ENCODE assay signal across 1 cellular context in the genomic region with DNA sequence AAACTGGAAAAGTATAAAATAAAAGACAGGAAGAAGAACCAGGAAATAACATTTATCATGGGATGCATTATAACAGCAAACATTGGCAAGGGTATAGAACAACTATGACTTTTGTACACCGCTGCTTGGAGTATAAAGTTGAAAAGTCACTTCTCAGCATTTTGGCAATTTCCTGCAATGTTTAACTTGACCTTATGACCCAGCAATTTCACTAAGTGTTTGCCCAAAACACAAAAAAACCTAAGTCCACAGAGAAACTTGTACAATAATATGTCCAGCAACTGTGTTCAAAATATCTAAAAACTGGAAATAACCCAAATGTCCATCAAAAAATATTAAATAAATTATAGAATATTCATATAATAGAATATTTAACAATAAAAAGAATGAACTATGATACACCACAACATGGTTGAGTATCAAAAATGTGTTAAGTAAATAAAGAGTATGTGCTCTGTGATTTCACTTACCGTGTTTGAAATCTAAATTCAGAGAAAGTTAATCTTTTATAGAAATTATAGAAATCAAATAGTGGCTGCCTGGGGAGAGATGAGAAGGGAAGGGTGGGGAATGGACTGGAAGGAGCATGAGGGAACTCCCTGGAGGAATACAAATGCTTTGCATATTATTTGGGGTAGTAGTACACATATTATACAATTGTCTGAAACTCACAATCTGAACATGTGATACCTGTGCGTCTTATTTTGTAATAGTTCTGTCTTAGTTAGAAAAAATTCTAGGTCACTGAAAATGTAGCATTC.
A peak's percentile ranks its signal among the peaks of the same experiment; 100 is the strongest.
TF ChIP-seq lines count a peak whose summit lies in the region.

No MANE protein-coding gene starts in this region.

TF ChIP-seq in HepG2, 621 proteins besides CTCF, POLR2A, EP300 and RAD21 (continued from another document and continues in another):
- 0 out of 2 replicates have a peak, but pooled peaks have one; percentile 35 for TF ChIP-seq ZKSCAN8 (CRISPR knock-in tag; IDR thresholded peaks at IDR 0.05; ENCODE audit: borderline replicate concordance)
- no peak for TF ChIP-seq HNRNPL (IDR thresholded peaks at IDR 0.05; ENCODE audit: low read depth, low read length)
- TF ChIP-seq TMF1 (CRISPR knock-in tag; IDR thresholded peaks at IDR 0.05; ENCODE audit: low read depth) = no peak
- peak; percentile 94 for TF ChIP-seq RARA (CRISPR knock-in tag; IDR thresholded peaks at IDR 0.05)
- TF ChIP-seq, protein P1, sequence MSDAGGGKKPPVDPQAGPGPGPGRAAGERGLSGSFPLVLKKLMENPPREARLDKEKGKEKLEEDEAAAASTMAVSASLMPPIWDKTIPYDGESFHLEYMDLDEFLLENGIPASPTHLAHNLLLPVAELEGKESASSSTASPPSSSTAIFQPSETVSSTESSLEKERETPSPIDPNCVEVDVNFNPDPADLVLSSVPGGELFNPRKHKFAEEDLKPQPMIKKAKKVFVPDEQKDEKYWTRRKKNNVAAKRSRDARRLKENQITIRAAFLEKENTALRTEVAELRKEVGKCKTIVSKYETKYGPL (CRISPR knock-in tag; IDR thresholded peaks at IDR 0.05) = 0 out of 2 replicates have a peak, but pooled peaks have one; percentile 29
- peak; percentile 59; the same call in 1 of the 2 replicates for TF ChIP-seq IRF2 (CRISPR knock-in tag; IDR thresholded peaks at IDR 0.05)
- TF ChIP-seq DMAP1 (CRISPR knock-in tag; IDR thresholded peaks at IDR 0.05) = no peak
- TF ChIP-seq, protein P2, sequence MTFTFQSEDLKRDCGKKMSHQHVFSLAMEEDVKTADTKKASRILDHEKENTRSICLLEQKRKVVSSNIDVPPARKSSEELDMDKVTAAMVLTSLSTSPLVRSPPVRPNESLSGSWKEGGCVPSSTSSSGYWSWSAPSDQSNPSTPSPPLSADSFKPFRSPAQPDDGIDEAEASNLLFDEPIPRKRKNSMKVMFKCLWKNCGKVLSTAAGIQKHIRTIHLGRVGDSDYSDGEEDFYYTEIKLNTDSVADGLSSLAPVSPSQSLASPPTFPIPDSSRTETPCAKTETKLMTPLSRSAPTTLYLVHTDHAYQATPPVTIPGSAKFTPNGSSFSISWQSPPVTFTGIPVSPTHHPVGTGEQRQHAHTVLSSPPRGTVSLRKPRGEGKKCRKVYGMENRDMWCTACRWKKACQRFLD (CRISPR knock-in tag; IDR thresholded peaks at IDR 0.05; ENCODE audit: borderline replicate concordance) = no peak
- no peak for TF ChIP-seq ZNF326 (CRISPR knock-in tag; IDR thresholded peaks at IDR 0.05; ENCODE audit: borderline replicate concordance)
- TF ChIP-seq SRY (CRISPR knock-in tag; IDR thresholded peaks at IDR 0.05) = no peak; the same call in 1 of the 2 replicates
- TF ChIP-seq ZNF850 (CRISPR knock-in tag; conservative IDR thresholded peaks at IDR 0.05) = no peak
- TF ChIP-seq KLF16 (CRISPR knock-in tag; IDR thresholded peaks at IDR 0.05) = no peak
- TF ChIP-seq, protein P3, sequence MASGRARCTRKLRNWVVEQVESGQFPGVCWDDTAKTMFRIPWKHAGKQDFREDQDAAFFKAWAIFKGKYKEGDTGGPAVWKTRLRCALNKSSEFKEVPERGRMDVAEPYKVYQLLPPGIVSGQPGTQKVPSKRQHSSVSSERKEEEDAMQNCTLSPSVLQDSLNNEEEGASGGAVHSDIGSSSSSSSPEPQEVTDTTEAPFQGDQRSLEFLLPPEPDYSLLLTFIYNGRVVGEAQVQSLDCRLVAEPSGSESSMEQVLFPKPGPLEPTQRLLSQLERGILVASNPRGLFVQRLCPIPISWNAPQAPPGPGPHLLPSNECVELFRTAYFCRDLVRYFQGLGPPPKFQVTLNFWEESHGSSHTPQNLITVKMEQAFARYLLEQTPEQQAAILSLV (CRISPR knock-in tag; IDR thresholded peaks at IDR 0.05; ENCODE audit: borderline replicate concordance) = no peak
- 0 out of 2 replicates have a peak, but pooled peaks have one; percentile 20 for TF ChIP-seq CCDC6 (CRISPR knock-in tag; IDR thresholded peaks at IDR 0.05)
- TF ChIP-seq KDM2A (CRISPR knock-in tag; IDR thresholded peaks at IDR 0.05; ENCODE audit: borderline replicate concordance, low read depth) = no peak
- TF ChIP-seq ZZZ3 (CRISPR knock-in tag; IDR thresholded peaks at IDR 0.05; ENCODE audit: borderline replicate concordance) = no peak
- TF ChIP-seq, protein P4, sequence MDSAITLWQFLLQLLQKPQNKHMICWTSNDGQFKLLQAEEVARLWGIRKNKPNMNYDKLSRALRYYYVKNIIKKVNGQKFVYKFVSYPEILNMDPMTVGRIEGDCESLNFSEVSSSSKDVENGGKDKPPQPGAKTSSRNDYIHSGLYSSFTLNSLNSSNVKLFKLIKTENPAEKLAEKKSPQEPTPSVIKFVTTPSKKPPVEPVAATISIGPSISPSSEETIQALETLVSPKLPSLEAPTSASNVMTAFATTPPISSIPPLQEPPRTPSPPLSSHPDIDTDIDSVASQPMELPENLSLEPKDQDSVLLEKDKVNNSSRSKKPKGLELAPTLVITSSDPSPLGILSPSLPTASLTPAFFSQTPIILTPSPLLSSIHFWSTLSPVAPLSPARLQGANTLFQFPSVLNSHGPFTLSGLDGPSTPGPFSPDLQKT (CRISPR knock-in tag; IDR thresholded peaks at IDR 0.05; ENCODE audit: borderline replicate concordance) = no peak
- TF ChIP-seq FOXJ3 (CRISPR knock-in tag; IDR thresholded peaks at IDR 0.05; ENCODE audit: borderline replicate concordance) = peak; percentile 84; the same call in 1 of the 2 replicates
- TF ChIP-seq ZNF556 (CRISPR knock-in tag; IDR thresholded peaks at IDR 0.05; ENCODE audit: borderline replicate concordance) = no peak
- TF ChIP-seq BRCA1 (CRISPR knock-in tag; IDR thresholded peaks at IDR 0.05) = no peak
- TF ChIP-seq, protein P5, sequence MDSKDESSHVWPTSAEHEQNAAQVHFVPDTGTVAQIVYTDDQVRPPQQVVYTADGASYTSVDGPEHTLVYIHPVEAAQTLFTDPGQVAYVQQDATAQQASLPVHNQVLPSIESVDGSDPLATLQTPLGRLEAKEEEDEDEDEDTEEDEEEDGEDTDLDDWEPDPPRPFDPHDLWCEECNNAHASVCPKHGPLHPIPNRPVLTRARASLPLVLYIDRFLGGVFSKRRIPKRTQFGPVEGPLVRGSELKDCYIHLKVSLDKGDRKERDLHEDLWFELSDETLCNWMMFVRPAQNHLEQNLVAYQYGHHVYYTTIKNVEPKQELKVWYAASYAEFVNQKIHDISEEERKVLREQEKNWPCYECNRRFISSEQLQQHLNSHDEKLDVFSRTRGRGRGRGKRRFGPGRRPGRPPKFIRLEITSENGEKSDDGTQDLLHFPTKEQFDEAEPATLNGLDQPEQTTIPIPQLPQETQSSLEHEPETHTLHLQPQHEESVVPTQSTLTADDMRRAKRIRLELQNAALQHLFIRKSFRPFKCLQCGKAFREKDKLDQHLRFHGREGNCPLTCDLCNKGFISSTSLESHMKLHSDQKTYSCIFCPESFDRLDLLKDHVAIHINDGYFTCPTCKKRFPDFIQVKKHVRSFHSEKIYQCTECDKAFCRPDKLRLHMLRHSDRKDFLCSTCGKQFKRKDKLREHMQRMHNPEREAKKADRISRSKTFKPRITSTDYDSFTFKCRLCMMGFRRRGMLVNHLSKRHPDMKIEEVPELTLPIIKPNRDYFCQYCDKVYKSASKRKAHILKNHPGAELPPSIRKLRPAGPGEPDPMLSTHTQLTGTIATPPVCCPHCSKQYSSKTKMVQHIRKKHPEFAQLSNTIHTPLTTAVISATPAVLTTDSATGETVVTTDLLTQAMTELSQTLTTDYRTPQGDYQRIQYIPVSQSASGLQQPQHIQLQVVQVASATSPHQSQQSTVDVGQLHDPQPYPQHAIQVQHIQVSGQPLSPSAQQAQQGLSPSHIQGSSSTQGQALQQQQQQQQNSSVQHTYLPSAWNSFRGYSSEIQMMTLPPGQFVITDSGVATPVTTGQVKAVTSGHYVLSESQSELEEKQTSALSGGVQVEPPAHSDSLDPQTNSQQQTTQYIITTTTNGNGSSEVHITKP (CRISPR knock-in tag; IDR thresholded peaks at IDR 0.05; ENCODE audit: low read depth) = no peak
- TF ChIP-seq, protein P6, sequence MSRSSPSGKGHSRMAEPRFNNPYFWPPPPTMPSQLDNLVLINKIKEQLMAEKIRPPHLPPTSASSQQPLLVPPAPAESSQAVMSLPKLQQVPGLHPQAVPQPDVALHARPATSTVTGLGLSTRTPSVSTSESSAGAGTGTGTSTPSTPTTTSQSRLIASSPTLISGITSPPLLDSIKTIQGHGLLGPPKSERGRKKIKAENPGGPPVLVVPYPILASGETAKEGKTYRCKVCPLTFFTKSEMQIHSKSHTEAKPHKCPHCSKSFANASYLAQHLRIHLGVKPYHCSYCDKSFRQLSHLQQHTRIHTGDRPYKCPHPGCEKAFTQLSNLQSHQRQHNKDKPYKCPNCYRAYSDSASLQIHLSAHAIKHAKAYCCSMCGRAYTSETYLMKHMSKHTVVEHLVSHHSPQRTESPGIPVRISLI (CRISPR knock-in tag; IDR thresholded peaks at IDR 0.05; ENCODE audit: borderline replicate concordance) = peak; percentile 89; the same call in 1 of the 2 replicates
- TF ChIP-seq, protein P7, sequence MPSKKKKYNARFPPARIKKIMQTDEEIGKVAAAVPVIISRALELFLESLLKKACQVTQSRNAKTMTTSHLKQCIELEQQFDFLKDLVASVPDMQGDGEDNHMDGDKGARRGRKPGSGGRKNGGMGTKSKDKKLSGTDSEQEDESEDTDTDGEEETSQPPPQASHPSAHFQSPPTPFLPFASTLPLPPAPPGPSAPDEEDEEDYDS (CRISPR knock-in tag; IDR thresholded peaks at IDR 0.05) = peak; percentile 62
- no peak for TF ChIP-seq MBD4 (IDR thresholded peaks at IDR 0.05; ENCODE audit: borderline replicate concordance, low read length)
- 0 out of 2 replicates have a peak, but pooled peaks have one; percentile 19 for TF ChIP-seq ZSCAN9 (CRISPR knock-in tag; IDR thresholded peaks at IDR 0.05; ENCODE audit: borderline replicate concordance)
- no peak for TF ChIP-seq ATF1 (CRISPR knock-in tag; IDR thresholded peaks at IDR 0.05)
- TF ChIP-seq GPN1 (CRISPR knock-in tag; IDR thresholded peaks at IDR 0.05; ENCODE audit: borderline replicate concordance) = no peak
- peak; percentile 87 for TF ChIP-seq HDAC2 (CRISPR knock-in tag; IDR thresholded peaks at IDR 0.05)
- TF ChIP-seq NCOA1 (CRISPR knock-in tag; IDR thresholded peaks at IDR 0.05) = no peak
- no peak for TF ChIP-seq ATRX (CRISPR knock-in tag; IDR thresholded peaks at IDR 0.05; ENCODE audit: borderline replicate concordance)
- peak; percentile 39; the same call in 1 of the 2 replicates for TF ChIP-seq SMAD3 (CRISPR knock-in tag; IDR thresholded peaks at IDR 0.05)
- TF ChIP-seq, protein P8, sequence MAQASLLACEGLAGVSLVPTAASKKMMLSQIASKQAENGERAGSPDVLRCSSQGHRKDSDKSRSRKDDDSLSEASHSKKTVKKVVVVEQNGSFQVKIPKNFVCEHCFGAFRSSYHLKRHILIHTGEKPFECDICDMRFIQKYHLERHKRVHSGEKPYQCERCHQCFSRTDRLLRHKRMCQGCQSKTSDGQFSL (CRISPR knock-in tag; IDR thresholded peaks at IDR 0.05) = no peak
- no peak; the same call in 1 of the 2 replicates for TF ChIP-seq FOSL1 (CRISPR knock-in tag; IDR thresholded peaks at IDR 0.05; ENCODE audit: borderline replicate concordance)
- no peak for TF ChIP-seq ZC3H4 (CRISPR knock-in tag; IDR thresholded peaks at IDR 0.05; ENCODE audit: borderline replicate concordance)
- TF ChIP-seq DR1 (CRISPR knock-in tag; IDR thresholded peaks at IDR 0.05) = no peak
- TF ChIP-seq, protein P9, sequence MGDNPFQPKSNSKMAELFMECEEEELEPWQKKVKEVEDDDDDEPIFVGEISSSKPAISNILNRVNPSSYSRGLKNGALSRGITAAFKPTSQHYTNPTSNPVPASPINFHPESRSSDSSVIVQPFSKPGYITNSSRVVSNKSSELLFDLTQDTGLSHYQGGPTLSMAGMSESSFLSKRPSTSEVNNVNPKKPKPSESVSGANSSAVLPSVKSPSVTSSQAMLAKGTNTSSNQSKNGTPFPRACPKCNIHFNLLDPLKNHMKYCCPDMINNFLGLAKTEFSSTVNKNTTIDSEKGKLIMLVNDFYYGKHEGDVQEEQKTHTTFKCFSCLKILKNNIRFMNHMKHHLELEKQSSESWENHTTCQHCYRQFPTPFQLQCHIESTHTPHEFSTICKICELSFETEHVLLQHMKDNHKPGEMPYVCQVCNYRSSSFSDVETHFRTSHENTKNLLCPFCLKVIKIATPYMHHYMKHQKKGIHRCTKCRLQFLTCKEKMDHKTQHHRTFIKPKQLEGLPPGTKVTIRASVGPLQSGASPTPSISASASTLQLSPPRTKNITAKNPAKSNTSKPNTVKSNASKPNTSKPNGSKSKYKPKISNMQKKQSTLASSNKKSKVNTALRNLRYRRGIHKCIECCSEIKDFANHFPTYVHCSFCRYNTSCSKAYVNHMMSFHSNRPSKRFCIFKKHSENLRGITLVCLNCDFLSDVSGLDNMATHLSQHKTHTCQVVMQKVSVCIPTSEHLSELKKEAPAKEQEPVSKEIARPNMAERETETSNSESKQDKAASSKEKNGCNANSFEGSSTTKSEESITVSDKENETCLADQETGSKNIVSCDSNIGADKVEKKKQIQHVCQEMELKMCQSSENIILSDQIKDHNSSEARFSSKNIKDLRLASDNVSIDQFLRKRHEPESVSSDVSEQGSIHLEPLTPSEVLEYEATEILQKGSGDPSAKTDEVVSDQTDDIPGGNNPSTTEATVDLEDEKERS (CRISPR knock-in tag; IDR thresholded peaks at IDR 0.05) = no peak; the same call in 1 of the 2 replicates
- no peak for TF ChIP-seq SMARCC2 (IDR thresholded peaks at IDR 0.05)
- peak; percentile 100 for TF ChIP-seq NR2F6 (IDR thresholded peaks at IDR 0.05)
- TF ChIP-seq NR2F6 (CRISPR knock-in tag; IDR thresholded peaks at IDR 0.05) = peak; percentile 99
- TF ChIP-seq BCL6 (CRISPR knock-in tag; IDR thresholded peaks at IDR 0.05) = peak; percentile 77; the same call in 1 of the 2 replicates
- TF ChIP-seq, protein P10, sequence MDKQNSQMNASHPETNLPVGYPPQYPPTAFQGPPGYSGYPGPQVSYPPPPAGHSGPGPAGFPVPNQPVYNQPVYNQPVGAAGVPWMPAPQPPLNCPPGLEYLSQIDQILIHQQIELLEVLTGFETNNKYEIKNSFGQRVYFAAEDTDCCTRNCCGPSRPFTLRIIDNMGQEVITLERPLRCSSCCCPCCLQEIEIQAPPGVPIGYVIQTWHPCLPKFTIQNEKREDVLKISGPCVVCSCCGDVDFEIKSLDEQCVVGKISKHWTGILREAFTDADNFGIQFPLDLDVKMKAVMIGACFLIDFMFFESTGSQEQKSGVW (CRISPR knock-in tag; IDR thresholded peaks at IDR 0.05; ENCODE audit: borderline replicate concordance) = no peak
- peak; percentile 62; the same call in 1 of the 2 replicates for TF ChIP-seq NR2C2 (CRISPR knock-in tag; IDR thresholded peaks at IDR 0.05; ENCODE audit: borderline replicate concordance)
- TF ChIP-seq, protein P11, sequence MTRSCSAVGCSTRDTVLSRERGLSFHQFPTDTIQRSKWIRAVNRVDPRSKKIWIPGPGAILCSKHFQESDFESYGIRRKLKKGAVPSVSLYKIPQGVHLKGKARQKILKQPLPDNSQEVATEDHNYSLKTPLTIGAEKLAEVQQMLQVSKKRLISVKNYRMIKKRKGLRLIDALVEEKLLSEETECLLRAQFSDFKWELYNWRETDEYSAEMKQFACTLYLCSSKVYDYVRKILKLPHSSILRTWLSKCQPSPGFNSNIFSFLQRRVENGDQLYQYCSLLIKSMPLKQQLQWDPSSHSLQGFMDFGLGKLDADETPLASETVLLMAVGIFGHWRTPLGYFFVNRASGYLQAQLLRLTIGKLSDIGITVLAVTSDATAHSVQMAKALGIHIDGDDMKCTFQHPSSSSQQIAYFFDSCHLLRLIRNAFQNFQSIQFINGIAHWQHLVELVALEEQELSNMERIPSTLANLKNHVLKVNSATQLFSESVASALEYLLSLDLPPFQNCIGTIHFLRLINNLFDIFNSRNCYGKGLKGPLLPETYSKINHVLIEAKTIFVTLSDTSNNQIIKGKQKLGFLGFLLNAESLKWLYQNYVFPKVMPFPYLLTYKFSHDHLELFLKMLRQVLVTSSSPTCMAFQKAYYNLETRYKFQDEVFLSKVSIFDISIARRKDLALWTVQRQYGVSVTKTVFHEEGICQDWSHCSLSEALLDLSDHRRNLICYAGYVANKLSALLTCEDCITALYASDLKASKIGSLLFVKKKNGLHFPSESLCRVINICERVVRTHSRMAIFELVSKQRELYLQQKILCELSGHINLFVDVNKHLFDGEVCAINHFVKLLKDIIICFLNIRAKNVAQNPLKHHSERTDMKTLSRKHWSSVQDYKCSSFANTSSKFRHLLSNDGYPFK (CRISPR knock-in tag; IDR thresholded peaks at IDR 0.05; ENCODE audit: borderline replicate concordance) = no peak
